8 cellular contexts compared by ENCODE assay signal in genomic region chr18:12837747-12838146, GRCh38. TPM values are rescaled to one million over a fixed set of nuclear protein-coding genes. Genes with fewer than 3 reads are reported as not detected.
DNase-seq lines count a peak whose midpoint lies in the region; ATAC-seq, FAIRE-seq and TF ChIP-seq lines count a peak whose summit lies in the region.

No MANE protein-coding gene starts in this region.

- no peak for TF ChIP-seq POLR2A in A549 (IDR thresholded peaks at IDR 0.05; ENCODE audit: low read length)

- peak overlapping the region; percentile 85 for H3K4me3 Mint-ChIP-seq in HFFc6
- H3K4me3 Mint-ChIP-seq in activated naive CD8-positive, alpha-beta T cell treated with anti-CD3 and anti-CD28 coated beads for 36 hours: no peak overlapping the region

- peaks cover 51% of the 10 kb centered on the region for H3K4me1 Mint-ChIP-seq in HFFc6 (ENCODE audit: low read depth)
- peaks cover 43% of the 10 kb centered on the region for H3K4me1 Mint-ChIP-seq in activated naive CD8-positive, alpha-beta T cell treated with anti-CD3 and anti-CD28 coated beads for 36 hours

- H3K27me3 ChIP-seq in left lung: no peaks in the 10 kb centered on the region

- peak in 1 of 2 experiments; percentile 34 for DNase-seq in A549 (ENCODE audit: low read depth in 1 of 2, low spot score in 1 of 2)
- no peak for DNase-seq in HFFc6
- DNase-seq in activated naive CD8-positive, alpha-beta T cell treated with anti-CD3 and anti-CD28 coated beads for 36 hours: no peak
- no peak for DNase-seq in left lung
- DNase-seq in NCI-H345 treated with DMSO at 0.1 percent for 48 hours (lab: John Stamatoyannopoulos, UW; ENCODE audit: unreplicated experiment): no peak
- DNase-seq in HK-2 (ENCODE audit: unreplicated experiment): no peak

- H3K27me3 Mint-ChIP-seq in HFFc6 (ENCODE audit: insufficient read depth): no peaks in the 10 kb centered on the region
- H3K27me3 Mint-ChIP-seq in activated naive CD8-positive, alpha-beta T cell treated with anti-CD3 and anti-CD28 coated beads for 36 hours: no peaks in the 10 kb centered on the region

- no peak for TF ChIP-seq RAD21 in A549 (conservative IDR thresholded peaks at IDR 0.05 in 1 of 2, IDR thresholded peaks at IDR 0.05 in 1 of 2)

- TF ChIP-seq CTCF in A549 (IDR thresholded peaks at IDR 0.05) (no peak), HFFc6 (IDR thresholded peaks at IDR 0.05) (no peak), left lung (IDR thresholded peaks at IDR 0.05) (no peak)

- H3K4me1 ChIP-seq in A549 (peaks cover 34% of the 10 kb centered on the region), left lung (peaks cover 9 to 73% of the 10 kb centered on the region in 2 donors)

- POLR2A ChIA-PET in A549 (lab: Yijun Ruan, JAX): interaction anchor here (0.6 to 1.1 kb wide), 2 partner anchors 46 to 47 kb away, joined by 3 to 20 read pairs; partner anchors contain the start of gene PTPN2

- TF ChIP-seq EP300 in A549 (IDR thresholded peaks at IDR 0.05): no peak

- no peak overlapping the region for H3K4me3 ChIP-seq in A549
- H3K4me3 ChIP-seq in left lung: no peak overlapping the region

- peak overlapping the region; percentile 80 to 89 for H3K27ac ChIP-seq in A549
- peak overlapping the region; percentile 85 to 96 for H3K27ac ChIP-seq in left lung

- no peak for FAIRE-seq in A549 (lab: Jason Lieb, UNC)

- H3K4me2 ChIP-seq in A549: peak overlapping the region; percentile 75

- peaks cover 0 to 36% of the 10 kb centered on the region in 2 donors for H3K36me3 ChIP-seq in left lung

- H3K36me3 Mint-ChIP-seq in HFFc6 (ENCODE audit: low read depth): peaks cover 23% of the 10 kb centered on the region
- H3K36me3 Mint-ChIP-seq in activated naive CD8-positive, alpha-beta T cell treated with anti-CD3 and anti-CD28 coated beads for 36 hours: peaks cover 28% of the 10 kb centered on the region

- intact Hi-C loops in left lung (cut with DNase I): no loop called here

- CTCF ChIA-PET in A549 (lab: Yijun Ruan, JAX): interaction anchor here (0.9 kb wide), 1 partner anchor 97 kb away, joined by 3 read pairs; no protein-coding TSS in a partner anchor

- H3K27ac Mint-ChIP-seq in HFFc6: peak overlapping the region; percentile 95
- peak overlapping the region; percentile 85 for H3K27ac Mint-ChIP-seq in activated naive CD8-positive, alpha-beta T cell treated with anti-CD3 and anti-CD28 coated beads for 36 hours

- H3K9me3 ChIP-seq in A549 (no peaks in the 10 kb centered on the region), left lung (no peaks in the 10 kb centered on the region)

- ATAC-seq in A549 (no peak), left lung (no peak), GM19395 (IDR thresholded peaks at IDR 0.05; ENCODE audit: unreplicated experiment) (no peak), HG03432 (IDR thresholded peaks at IDR 0.05; ENCODE audit: unreplicated experiment) (no peak)

- no peaks in the 10 kb centered on the region for H3K9me3 Mint-ChIP-seq in HFFc6
- H3K9me3 Mint-ChIP-seq in activated naive CD8-positive, alpha-beta T cell treated with anti-CD3 and anti-CD28 coated beads for 36 hours: no peaks in the 10 kb centered on the region

TF ChIP-seq in A549, 52 proteins besides CTCF, POLR2A, EP300 and RAD21:
- TF ChIP-seq JUN (IDR thresholded peaks at IDR 0.05) (no peak), RCOR1 (IDR thresholded peaks at IDR 0.05; ENCODE audit: low read depth, low read length) (no peak), PBX3 (IDR thresholded peaks at IDR 0.05) (no peak), GATA3 (IDR thresholded peaks at IDR 0.05; ENCODE audit: borderline replicate concordance) (no peak)
TF ChIP-seq in A549: peak in this region for 0.

RNA-seq across cellular contexts. Expression of gene PTPN2, which starts 46.3 kb away (rescaled TPM):
- polyA plus RNA-seq in A549 (2011; rRNA removed): 32.4 and 33.3 TPM in 2 replicates
- polyA plus RNA-seq in A549 (2012; cell fraction: cytosol; rRNA removed): 7.4 and 8.0 TPM in 2 replicates
- polyA plus RNA-seq in A549 (2012; cell fraction: nucleus; rRNA removed): 5.8 and 10.5 TPM in 2 replicates
- 22.9 to 25.3 TPM (median 23.0 TPM) in 3 replicates for polyA plus RNA-seq in A549 (2017; fragmentation: RNase III; extraction: RNeasy Plus Mini Kit Qiagen cat#74134 plus additional on column Dnase treatment)
- polyA minus RNA-seq in A549 (2011; rRNA and poly(A)+ RNA removed): 9.5 and 20.4 TPM in 2 replicates
- 10 to 100 TPM; 21.1 to 24.4 (median 23.2) TPM for total RNA-seq in HFFc6 (2021; fragmentation: NEBNext Ultra II Directional; extraction: Animal tissue kit (Norgen Biotek cat#: 25700))
- 10 to 100 TPM; 50.9 to 57.2 TPM for total RNA-seq in activated naive CD8-positive, alpha-beta T cell treated with anti-CD3 and anti-CD28 coated beads for 36 hours
- total RNA-seq in left lung: 10 to 100 TPM; 35.6 to 50.1 TPM
